Comparison of ENCODE assay signal across 9 cellular contexts in the genomic region with DNA sequence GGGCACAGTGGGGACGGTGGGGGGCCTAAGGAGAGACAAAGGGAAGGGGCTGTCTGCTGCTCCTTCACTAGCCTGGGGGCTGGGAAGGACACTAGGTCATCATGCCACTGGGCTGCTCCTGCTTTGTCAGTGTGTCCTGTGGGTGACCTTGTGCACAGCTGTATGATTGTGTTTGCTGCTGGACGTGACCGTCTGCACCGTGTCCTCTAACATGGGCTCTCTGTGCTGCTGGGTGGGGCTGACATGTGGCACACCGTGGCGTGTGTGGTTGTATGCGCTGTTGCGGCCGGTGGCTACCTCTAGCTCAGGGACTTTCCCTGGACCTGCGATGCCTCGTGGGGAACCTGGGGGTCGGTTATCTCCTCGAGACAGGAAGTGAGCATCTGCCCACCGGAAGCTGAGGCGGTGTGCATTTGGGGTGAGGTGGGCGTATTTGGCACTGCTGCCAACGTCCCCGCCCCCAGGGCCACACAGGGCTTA. TPM values are rescaled to one million over a fixed set of nuclear protein-coding genes. Genes with fewer than 3 reads are reported as not detected.
DNase-seq lines count a peak whose midpoint lies in the region; ATAC-seq lines count a peak whose summit lies in the region.
"Had no signal": no experiment of that assay in that cellular context is flagged by ENCODE, and none has a peak within 500 bp of the region (broad histone marks: within the 10 kb centered on the region; RNA-seq: fewer than 3 reads in every experiment).

No MANE protein-coding gene starts in this region.

- intact Hi-C loops in head of caudate nucleus (cut with DNase I), result no loop called here

- peak; percentile 56 for DNase-seq in activated T-cell treated with anti-CD3 and anti-CD28 coated beads for 24 hours (ENCODE audit: low read depth)
- no peak for DNase-seq in head of caudate nucleus
- DNase-seq in GOT3 (lab: John Stamatoyannopoulos, UW), result no peak
- DNase-seq in putamen (ENCODE audit: low spot score), result no peak
- DNase-seq in middle frontal gyrus (ENCODE audit: extremely low spot score, low spot score), result no peak

- peaks cover 26% of the 10 kb centered on the region for H3K4me1 ChIP-seq in mesodermal cell (ENCODE audit: control insufficient read depth, insufficient read depth, low read length, poor library complexity, severe bottlenecking)

- 56 to 58% methylated on average over 12 to 13 of the region's 18 CpGs for WGBS in mesodermal cell (ENCODE audit: insufficient coverage in 2 of 2), 2 experiments

- H3K4me3 ChIP-seq in mesodermal cell (ENCODE audit: extremely low read depth, insufficient read depth, low read length, poor library complexity, severe bottlenecking), result peak overlapping the region; percentile 14

- H3K9me3 ChIP-seq in mesodermal cell (ENCODE audit: control insufficient read depth, low read length), result no peaks in the 10 kb centered on the region
- H3K9me3 ChIP-seq: neutrophil had no signal

- H3K36me3 ChIP-seq in mesodermal cell (ENCODE audit: control insufficient read depth, insufficient read depth, low read length), result no peaks in the 10 kb centered on the region
- H3K36me3 ChIP-seq: neutrophil had no signal

- peak; percentile 47 for ATAC-seq in GM18907 (IDR thresholded peaks at IDR 0.05; ENCODE audit: unreplicated experiment)
- peak; percentile 27 for ATAC-seq in HG03571 (IDR thresholded peaks at IDR 0.05; ENCODE audit: unreplicated experiment)

- no peak overlapping the region for H3K27ac ChIP-seq in mesodermal cell (ENCODE audit: low read depth, low read length, severe bottlenecking)
- H3K27ac ChIP-seq: neutrophil had no signal

RNA-seq across cellular contexts. Expression of gene N4BP3, which starts 3.1 kb away (rescaled TPM):
- polyA plus RNA-seq in mesodermal cell (2013, experiment 1 of 2), result 3.5 TPM
- 2.0 TPM for polyA plus RNA-seq in mesodermal cell (2013, experiment 2 of 2)

RNA-seq across cellular contexts. Expression of gene RMND5B, which starts 14.4 kb away (rescaled TPM):
- polyA plus RNA-seq in mesodermal cell (2013, experiment 1 of 2), result 15.8 TPM
- polyA plus RNA-seq in mesodermal cell (2013, experiment 2 of 2), result 14.9 TPM

RNA-seq across cellular contexts. Expression of gene NHP2, which starts 37.2 kb away (rescaled TPM):
- polyA plus RNA-seq in mesodermal cell (2013, experiment 1 of 2), result 167 TPM
- 149 TPM for polyA plus RNA-seq in mesodermal cell (2013, experiment 2 of 2)
